In genomic region chr20:46034039-46034438, GRCh38 we compare ENCODE assay signal across 19 cellular contexts. TPM values are rescaled to one million over a fixed set of nuclear protein-coding genes. Genes with fewer than 3 reads are reported as not detected.
A peak's percentile ranks its signal among the peaks of the same experiment; 100 is the strongest.
DNase-seq lines count a peak whose midpoint lies in the region; ATAC-seq, FAIRE-seq and TF ChIP-seq lines count a peak whose summit lies in the region.
"Had no signal": no experiment of that assay in that cellular context is flagged by ENCODE, and none has a peak within 500 bp of the region (broad histone marks: within the 10 kb centered on the region; RNA-seq: fewer than 3 reads in every experiment).

No MANE protein-coding gene starts in this region.

- H3K4me3 ChIP-seq in osteoblast (ENCODE audit: insufficient read depth, low read length): no peak overlapping the region

- H2AFZ ChIP-seq in osteoblast (ENCODE audit: low read length): no peak overlapping the region

- FAIRE-seq in H54 (lab: Jason Lieb, UNC): no peak
- FAIRE-seq in HTR-8/SVneo (lab: Jason Lieb, UNC): peak; percentile 92
- FAIRE-seq: A204.1, GM12892 had no signal

- H4K20me1 ChIP-seq in osteoblast (ENCODE audit: insufficient read depth, low read length): no peaks in the 10 kb centered on the region

- H3K79me2 ChIP-seq in osteoblast (ENCODE audit: insufficient read depth, low read length): no peaks in the 10 kb centered on the region

- ATAC-seq in HG02870 (IDR thresholded peaks at IDR 0.05; ENCODE audit: unreplicated experiment) (no peak), HG02623 (IDR thresholded peaks at IDR 0.05; ENCODE audit: unreplicated experiment) (no peak)

- no peak for TF ChIP-seq CTCF in osteoblast (IDR thresholded peaks at IDR 0.05; ENCODE audit: extremely low read depth, low read depth, low read length)

- no peak overlapping the region for H3K27ac ChIP-seq in osteoblast (ENCODE audit: low read depth, low read length)
- H3K27ac ChIP-seq: C4-2B, KMS-11 had no signal

- no peaks in the 10 kb centered on the region for H3K36me3 ChIP-seq in osteoblast (ENCODE audit: insufficient read depth, low read length)

- H3K27me3 ChIP-seq in osteoblast (ENCODE audit: insufficient read depth, low read length): peaks cover 30% of the 10 kb centered on the region

- no peak overlapping the region for H3K4me2 ChIP-seq in osteoblast (ENCODE audit: insufficient read depth, low read length)
- H3K4me2 ChIP-seq: KMS-11 had no signal

- TF ChIP-seq POLR2A in H54 (IDR thresholded peaks at IDR 0.05; ENCODE audit: low read depth, low read length): no peak

- H3K9me3 ChIP-seq in osteoblast (ENCODE audit: low read depth, low read length): no peaks in the 10 kb centered on the region
- H3K9me3 ChIP-seq: Caco-2 had no signal

- peak; percentile 4 for DNase-seq in EH (ENCODE audit: low read depth)
- DNase-seq in H54 (ENCODE audit: insufficient read length, low spot score): peak; percentile 64
- DNase-seq in HTR-8/SVneo (ENCODE audit: insufficient read length, low spot score): no peak
- DNase-seq in osteoblast (ENCODE audit: insufficient read length, low spot score, missing footprints): peak; percentile 9
- no peak for DNase-seq in activated gamma-delta T cell (lab: John Stamatoyannopoulos, UW)
- DNase-seq: ACHN; Caco-2; CD4-positive, alpha-beta T cell; DMS153; DMS79 treated with DMSO at 0.1 percent for 48 hours; GDM1; GOT3; H9 had no signal

- H3K4me1 ChIP-seq in osteoblast (ENCODE audit: insufficient read depth, low read length): no peaks in the 10 kb centered on the region
- H3K4me1 ChIP-seq: Caco-2 had no signal

RNA-seq across cellular contexts. Expression of gene SLC12A5, which starts 5.0 kb away (rescaled TPM):
- total RNA-seq in osteoblast: under 0.01 TPM in 2 replicates

RNA-seq across cellular contexts. Expression of gene MMP9, which starts 25.3 kb away (rescaled TPM):
- 0.29 and 2.5 TPM in 2 replicates for total RNA-seq in osteoblast

RNA-seq across cellular contexts. Expression of gene NCOA5, which starts 55.7 kb away (rescaled TPM):
- 12.4 and 14.5 TPM in 2 replicates for total RNA-seq in osteoblast

Comparison
In these comparisons a context has a peak if more than half of its experiments do, and no peak if none do; other contexts are left out.
1. DNase-seq: peak in EH (single experiment), H54 (single experiment) and osteoblast (single experiment); none in HTR-8/SVneo (single experiment) and activated gamma-delta T cell (single experiment).